8 cellular contexts compared by ENCODE assay signal in the genomic region with DNA sequence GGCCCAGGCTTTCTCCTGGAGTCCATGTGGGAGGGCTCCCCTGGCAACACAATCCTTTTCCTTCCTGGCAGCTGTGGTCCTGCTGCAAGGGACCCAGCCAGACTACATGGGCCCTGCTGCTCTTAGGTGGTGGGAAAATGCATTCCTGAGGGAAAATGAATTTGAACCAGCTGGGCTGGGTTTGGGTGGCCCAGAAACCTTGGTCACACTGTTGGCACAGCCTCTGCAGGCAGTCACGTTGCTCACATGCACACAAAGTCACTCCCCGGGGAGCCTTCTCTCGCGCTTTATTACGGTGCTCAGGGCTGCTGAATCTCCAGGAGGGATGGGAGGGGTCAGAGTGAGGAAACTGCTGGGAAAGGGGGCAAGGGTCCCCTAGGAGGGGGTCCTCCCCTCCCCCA. TPM values are rescaled to one million over a fixed set of nuclear protein-coding genes. Genes with fewer than 3 reads are reported as not detected.
DNase-seq lines count a peak whose midpoint lies in the region; ATAC-seq and TF ChIP-seq lines count a peak whose summit lies in the region.

No MANE protein-coding gene starts in this region.

- TF ChIP-seq CTCF in tibial nerve (IDR thresholded peaks at IDR 0.05), result no peak

- ATAC-seq in left lobe of liver (peak; percentile 77), HG03175 (IDR thresholded peaks at IDR 0.05; ENCODE audit: unreplicated experiment) (no peak)

- TF ChIP-seq POLR2A in tibial nerve (IDR thresholded peaks at IDR 0.05), result peak in 1 of 2 donors; percentile 15

- no peaks in the 10 kb centered on the region for H3K36me3 ChIP-seq in tibial nerve
- H3K36me3 ChIP-seq in H7 (replicated peaks; ENCODE audit: control insufficient read depth, insufficient read depth, low read length), result no peaks in the 10 kb centered on the region; the same call in 1 of the 2 replicates

- WGBS in tibial nerve, 2 donors, result 16 to 25% methylated on average over 4 to 5 of the region's 5 CpGs

- H3K27me3 ChIP-seq in tibial nerve, result no peaks in the 10 kb centered on the region
- no peaks in the 10 kb centered on the region for H3K27me3 ChIP-seq in H7 (ENCODE audit: control insufficient read depth, insufficient read depth, low read length)

- TF ChIP-seq EP300 in tibial nerve (IDR thresholded peaks at IDR 0.05), result peak; percentile 57 to 73

- no peak overlapping the region for H3K4me3 ChIP-seq in tibial nerve
- no peak overlapping the region for H3K4me3 ChIP-seq in H7 (ENCODE audit: insufficient read depth, low read depth, low read length)

- H3K9me3 ChIP-seq in tibial nerve, result no peaks in the 10 kb centered on the region

- peak overlapping the region; percentile 24 to 93 (median 84) for H3K27ac ChIP-seq in tibial nerve

- DNase-seq in NCI-H82 (lab: John Stamatoyannopoulos, UW) (peak; percentile 65), NCI-H82 treated with DMSO at 0.1 percent for 48 hours (lab: John Stamatoyannopoulos, UW; ENCODE audit: unreplicated experiment) (no peak), brain pericyte (ENCODE audit: low read depth, low spot score) (peak; percentile 64), left lobe of liver (ENCODE audit: low spot score) (peak; percentile 72), tibial nerve (ENCODE audit: low spot score in 2 of 2) (peak; percentile 49 to 54), cortex of kidney (lab: John Stamatoyannopoulos, UW) (no peak), H7 (no peak)

- H3K4me1 ChIP-seq in tibial nerve, result peaks cover 0 to 100% (median 88%) of the 10 kb centered on the region in 4 donors

RNA-seq across cellular contexts. Expression of a gene that starts 17.2 kb away (rescaled TPM):
- total RNA-seq in left lobe of liver (32.8 TPM), tibial nerve (10 to 100 TPM; 33.3 to 73.9 (median 63.1) TPM)
- total RNA-seq in H7 (2014; rRNA removed; shearing (Covaris generic)), result 36.7 and 47.0 TPM in 2 replicates

Comparison
In these comparisons a context has a peak if more than half of its experiments do, and no peak if none do; other contexts are left out.
1. DNase-seq: peak in NCI-H82 (single experiment), brain pericyte (single experiment), left lobe of liver (single experiment) and tibial nerve (2 of 2); none in NCI-H82 treated with DMSO at 0.1 percent for 48 hours (single experiment), cortex of kidney (single experiment) and H7 (single experiment).